Comparison of ENCODE assay signal across 1 cellular context in the genomic region with DNA sequence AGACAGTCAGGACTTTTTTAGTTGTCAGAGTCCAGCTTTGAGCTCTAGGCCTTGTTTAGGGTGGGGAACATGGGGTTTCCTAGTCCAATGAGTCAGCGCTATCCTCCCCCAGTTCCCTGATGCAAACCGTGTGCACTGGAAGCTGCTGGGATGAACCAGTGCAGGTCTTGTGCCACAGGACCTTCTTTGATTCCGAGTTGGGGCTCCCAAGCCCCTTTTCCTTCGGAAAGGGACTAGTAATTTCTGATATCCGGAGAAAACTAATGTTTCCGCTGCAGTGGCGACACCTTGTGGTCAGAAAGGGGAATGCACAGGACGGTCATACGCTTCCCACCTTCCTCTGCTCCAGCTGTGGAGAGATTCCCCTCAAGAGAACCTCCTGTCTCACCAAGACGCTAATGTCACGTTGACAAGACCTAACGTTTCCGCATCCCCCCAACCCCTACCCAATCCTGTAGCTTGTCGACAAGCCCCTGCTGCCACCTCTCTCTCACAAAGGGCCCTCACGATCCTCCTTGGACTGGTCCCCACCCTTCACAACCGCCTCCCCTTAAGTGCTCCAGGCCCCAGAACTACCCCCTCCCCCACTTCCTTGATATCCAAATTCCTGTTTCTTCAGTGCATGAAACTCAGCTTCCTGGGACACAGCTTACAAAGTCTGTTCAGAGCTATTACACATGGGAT.
A peak's percentile ranks its signal among the peaks of the same experiment; 100 is the strongest.
TF ChIP-seq lines count a peak whose summit lies in the region.

No MANE protein-coding gene starts in this region.

TF ChIP-seq in K562, 482 proteins besides CTCF, POLR2A, EP300 and RAD21 (continued from another document and continues in another):
- TF ChIP-seq, protein P1, sequence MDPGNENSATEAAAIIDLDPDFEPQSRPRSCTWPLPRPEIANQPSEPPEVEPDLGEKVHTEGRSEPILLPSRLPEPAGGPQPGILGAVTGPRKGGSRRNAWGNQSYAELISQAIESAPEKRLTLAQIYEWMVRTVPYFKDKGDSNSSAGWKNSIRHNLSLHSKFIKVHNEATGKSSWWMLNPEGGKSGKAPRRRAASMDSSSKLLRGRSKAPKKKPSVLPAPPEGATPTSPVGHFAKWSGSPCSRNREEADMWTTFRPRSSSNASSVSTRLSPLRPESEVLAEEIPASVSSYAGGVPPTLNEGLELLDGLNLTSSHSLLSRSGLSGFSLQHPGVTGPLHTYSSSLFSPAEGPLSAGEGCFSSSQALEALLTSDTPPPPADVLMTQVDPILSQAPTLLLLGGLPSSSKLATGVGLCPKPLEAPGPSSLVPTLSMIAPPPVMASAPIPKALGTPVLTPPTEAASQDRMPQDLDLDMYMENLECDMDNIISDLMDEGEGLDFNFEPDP (CRISPR knock-in tag; IDR thresholded peaks at IDR 0.05), result no peak
- no peak for TF ChIP-seq ZBTB8A (IDR thresholded peaks at IDR 0.05; ENCODE audit: partially characterized antibody)
- TF ChIP-seq ZNF175 (CRISPR knock-in tag; IDR thresholded peaks at IDR 0.05; ENCODE audit: low read depth), result no peak
- no peak for TF ChIP-seq TRIM28 (IDR thresholded peaks at IDR 0.05)
- TF ChIP-seq RBFOX2 (IDR thresholded peaks at IDR 0.05; ENCODE audit: low read depth, low read length), result no peak
- no peak for TF ChIP-seq MIER1 (IDR thresholded peaks at IDR 0.05; ENCODE audit: low read depth)
- TF ChIP-seq, protein P2, sequence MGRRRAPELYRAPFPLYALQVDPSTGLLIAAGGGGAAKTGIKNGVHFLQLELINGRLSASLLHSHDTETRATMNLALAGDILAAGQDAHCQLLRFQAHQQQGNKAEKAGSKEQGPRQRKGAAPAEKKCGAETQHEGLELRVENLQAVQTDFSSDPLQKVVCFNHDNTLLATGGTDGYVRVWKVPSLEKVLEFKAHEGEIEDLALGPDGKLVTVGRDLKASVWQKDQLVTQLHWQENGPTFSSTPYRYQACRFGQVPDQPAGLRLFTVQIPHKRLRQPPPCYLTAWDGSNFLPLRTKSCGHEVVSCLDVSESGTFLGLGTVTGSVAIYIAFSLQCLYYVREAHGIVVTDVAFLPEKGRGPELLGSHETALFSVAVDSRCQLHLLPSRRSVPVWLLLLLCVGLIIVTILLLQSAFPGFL (CRISPR knock-in tag; IDR thresholded peaks at IDR 0.05), result no peak
- TF ChIP-seq, protein P3, sequence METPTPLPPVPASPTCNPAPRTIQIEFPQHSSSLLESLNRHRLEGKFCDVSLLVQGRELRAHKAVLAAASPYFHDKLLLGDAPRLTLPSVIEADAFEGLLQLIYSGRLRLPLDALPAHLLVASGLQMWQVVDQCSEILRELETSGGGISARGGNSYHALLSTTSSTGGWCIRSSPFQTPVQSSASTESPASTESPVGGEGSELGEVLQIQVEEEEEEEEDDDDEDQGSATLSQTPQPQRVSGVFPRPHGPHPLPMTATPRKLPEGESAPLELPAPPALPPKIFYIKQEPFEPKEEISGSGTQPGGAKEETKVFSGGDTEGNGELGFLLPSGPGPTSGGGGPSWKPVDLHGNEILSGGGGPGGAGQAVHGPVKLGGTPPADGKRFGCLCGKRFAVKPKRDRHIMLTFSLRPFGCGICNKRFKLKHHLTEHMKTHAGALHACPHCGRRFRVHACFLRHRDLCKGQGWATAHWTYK (CRISPR knock-in tag; IDR thresholded peaks at IDR 0.05), result no peak
- TF ChIP-seq MEF2D (tag; conservative IDR thresholded peaks at IDR 0.05; ENCODE audit: low read depth), result no peak
- TF ChIP-seq PHB2 (IDR thresholded peaks at IDR 0.05; ENCODE audit: low read depth), result no peak
- TF ChIP-seq, protein P4, sequence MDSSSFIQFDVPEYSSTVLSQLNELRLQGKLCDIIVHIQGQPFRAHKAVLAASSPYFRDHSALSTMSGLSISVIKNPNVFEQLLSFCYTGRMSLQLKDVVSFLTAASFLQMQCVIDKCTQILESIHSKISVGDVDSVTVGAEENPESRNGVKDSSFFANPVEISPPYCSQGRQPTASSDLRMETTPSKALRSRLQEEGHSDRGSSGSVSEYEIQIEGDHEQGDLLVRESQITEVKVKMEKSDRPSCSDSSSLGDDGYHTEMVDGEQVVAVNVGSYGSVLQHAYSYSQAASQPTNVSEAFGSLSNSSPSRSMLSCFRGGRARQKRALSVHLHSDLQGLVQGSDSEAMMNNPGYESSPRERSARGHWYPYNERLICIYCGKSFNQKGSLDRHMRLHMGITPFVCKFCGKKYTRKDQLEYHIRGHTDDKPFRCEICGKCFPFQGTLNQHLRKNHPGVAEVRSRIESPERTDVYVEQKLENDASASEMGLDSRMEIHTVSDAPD (CRISPR knock-in tag; IDR thresholded peaks at IDR 0.05), result no peak
- no peak for TF ChIP-seq ZNF644 (tag; IDR thresholded peaks at IDR 0.05; ENCODE audit: low read depth)
- TF ChIP-seq, protein P5, sequence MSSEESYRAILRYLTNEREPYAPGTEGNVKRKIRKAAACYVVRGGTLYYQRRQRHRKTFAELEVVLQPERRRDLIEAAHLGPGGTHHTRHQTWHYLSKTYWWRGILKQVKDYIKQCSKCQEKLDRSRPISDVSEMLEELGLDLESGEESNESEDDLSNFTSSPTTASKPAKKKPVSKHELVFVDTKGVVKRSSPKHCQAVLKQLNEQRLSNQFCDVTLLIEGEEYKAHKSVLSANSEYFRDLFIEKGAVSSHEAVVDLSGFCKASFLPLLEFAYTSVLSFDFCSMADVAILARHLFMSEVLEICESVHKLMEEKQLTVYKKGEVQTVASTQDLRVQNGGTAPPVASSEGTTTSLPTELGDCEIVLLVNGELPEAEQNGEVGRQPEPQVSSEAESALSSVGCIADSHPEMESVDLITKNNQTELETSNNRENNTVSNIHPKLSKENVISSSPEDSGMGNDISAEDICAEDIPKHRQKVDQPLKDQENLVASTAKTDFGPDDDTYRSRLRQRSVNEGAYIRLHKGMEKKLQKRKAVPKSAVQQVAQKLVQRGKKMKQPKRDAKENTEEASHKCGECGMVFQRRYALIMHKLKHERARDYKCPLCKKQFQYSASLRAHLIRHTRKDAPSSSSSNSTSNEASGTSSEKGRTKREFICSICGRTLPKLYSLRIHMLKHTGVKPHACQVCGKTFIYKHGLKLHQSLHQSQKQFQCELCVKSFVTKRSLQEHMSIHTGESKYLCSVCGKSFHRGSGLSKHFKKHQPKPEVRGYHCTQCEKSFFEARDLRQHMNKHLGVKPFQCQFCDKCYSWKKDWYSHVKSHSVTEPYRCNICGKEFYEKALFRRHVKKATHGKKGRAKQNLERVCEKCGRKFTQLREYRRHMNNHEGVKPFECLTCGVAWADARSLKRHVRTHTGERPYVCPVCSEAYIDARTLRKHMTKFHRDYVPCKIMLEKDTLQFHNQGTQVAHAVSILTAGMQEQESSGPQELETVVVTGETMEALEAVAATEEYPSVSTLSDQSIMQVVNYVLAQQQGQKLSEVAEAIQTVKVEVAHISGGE (CRISPR knock-in tag; IDR thresholded peaks at IDR 0.05), result no peak
- no peak for TF ChIP-seq TFAM (CRISPR knock-in tag; conservative IDR thresholded peaks at IDR 0.05)
- no peak for TF ChIP-seq CBFA2T3 (IDR thresholded peaks at IDR 0.05)
- no peak for TF ChIP-seq HDAC8 (tag; IDR thresholded peaks at IDR 0.05)
- TF ChIP-seq ATF7 (IDR thresholded peaks at IDR 0.05), result peak; percentile 20; the same call in 1 of the 2 replicates
- TF ChIP-seq XRCC5 (IDR thresholded peaks at IDR 0.05; ENCODE audit: low read depth, low read length), result no peak
- no peak for TF ChIP-seq JUN (IDR thresholded peaks at IDR 0.05; ENCODE audit: borderline replicate concordance, low read depth, low read length)
- TF ChIP-seq JUN (CRISPR knock-in tag; IDR thresholded peaks at IDR 0.05; ENCODE audit: borderline replicate concordance), result no peak
- TF ChIP-seq SRSF7 (optimal IDR thresholded peaks at IDR 0.05; ENCODE audit: low read depth, low read length), result no peak
- no peak for TF ChIP-seq PURB (CRISPR knock-in tag; IDR thresholded peaks at IDR 0.05; ENCODE audit: low read depth)
- peak; percentile 21; the same call in 1 of the 2 replicates for TF ChIP-seq CTBP1 (IDR thresholded peaks at IDR 0.05; ENCODE audit: borderline replicate concordance)
- TF ChIP-seq, protein P6, sequence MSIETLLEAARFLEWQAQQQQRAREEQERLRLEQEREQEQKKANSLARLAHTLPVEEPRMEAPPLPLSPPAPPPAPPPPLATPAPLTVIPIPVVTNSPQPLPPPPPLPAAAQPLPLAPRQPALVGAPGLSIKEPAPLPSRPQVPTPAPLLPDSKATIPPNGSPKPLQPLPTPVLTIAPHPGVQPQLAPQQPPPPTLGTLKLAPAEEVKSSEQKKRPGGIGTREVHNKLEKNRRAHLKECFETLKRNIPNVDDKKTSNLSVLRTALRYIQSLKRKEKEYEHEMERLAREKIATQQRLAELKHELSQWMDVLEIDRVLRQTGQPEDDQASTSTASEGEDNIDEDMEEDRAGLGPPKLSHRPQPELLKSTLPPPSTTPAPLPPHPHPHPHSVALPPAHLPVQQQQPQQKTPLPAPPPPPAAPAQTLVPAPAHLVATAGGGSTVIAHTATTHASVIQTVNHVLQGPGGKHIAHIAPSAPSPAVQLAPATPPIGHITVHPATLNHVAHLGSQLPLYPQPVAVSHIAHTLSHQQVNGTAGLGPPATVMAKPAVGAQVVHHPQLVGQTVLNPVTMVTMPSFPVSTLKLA (conservative IDR thresholded peaks at IDR 0.05), result no peak
- TF ChIP-seq, protein P7, sequence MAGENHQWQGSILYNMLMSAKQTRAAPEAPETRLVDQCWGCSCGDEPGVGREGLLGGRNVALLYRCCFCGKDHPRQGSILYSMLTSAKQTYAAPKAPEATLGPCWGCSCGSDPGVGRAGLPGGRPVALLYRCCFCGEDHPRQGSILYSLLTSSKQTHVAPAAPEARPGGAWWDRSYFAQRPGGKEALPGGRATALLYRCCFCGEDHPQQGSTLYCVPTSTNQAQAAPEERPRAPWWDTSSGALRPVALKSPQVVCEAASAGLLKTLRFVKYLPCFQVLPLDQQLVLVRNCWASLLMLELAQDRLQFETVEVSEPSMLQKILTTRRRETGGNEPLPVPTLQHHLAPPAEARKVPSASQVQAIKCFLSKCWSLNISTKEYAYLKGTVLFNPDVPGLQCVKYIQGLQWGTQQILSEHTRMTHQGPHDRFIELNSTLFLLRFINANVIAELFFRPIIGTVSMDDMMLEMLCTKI (IDR thresholded peaks at IDR 0.05; ENCODE audit: partially characterized antibody), result no peak
- TF ChIP-seq ELF2 (CRISPR knock-in tag; IDR thresholded peaks at IDR 0.05), result no peak
- TF ChIP-seq PTTG1 (tag; IDR thresholded peaks at IDR 0.05; ENCODE audit: low read depth), result no peak
- no peak for TF ChIP-seq HDGF (IDR thresholded peaks at IDR 0.05)
- no peak for TF ChIP-seq PTBP1 (IDR thresholded peaks at IDR 0.05; ENCODE audit: low read depth, low read length)
- TF ChIP-seq ZBED1 (IDR thresholded peaks at IDR 0.05), result no peak
- TF ChIP-seq ILF3 (IDR thresholded peaks at IDR 0.05; ENCODE audit: borderline replicate concordance), result no peak
- 0 out of 2 replicates have a peak, but pooled peaks have one; percentile 33 for TF ChIP-seq FOSL1 (tag; conservative IDR thresholded peaks at IDR 0.05)
- no peak for TF ChIP-seq ZNF717 (CRISPR knock-in tag; IDR thresholded peaks at IDR 0.05)
- no peak for TF ChIP-seq PYGO2 (tag; IDR thresholded peaks at IDR 0.05)
- TF ChIP-seq, protein P8, sequence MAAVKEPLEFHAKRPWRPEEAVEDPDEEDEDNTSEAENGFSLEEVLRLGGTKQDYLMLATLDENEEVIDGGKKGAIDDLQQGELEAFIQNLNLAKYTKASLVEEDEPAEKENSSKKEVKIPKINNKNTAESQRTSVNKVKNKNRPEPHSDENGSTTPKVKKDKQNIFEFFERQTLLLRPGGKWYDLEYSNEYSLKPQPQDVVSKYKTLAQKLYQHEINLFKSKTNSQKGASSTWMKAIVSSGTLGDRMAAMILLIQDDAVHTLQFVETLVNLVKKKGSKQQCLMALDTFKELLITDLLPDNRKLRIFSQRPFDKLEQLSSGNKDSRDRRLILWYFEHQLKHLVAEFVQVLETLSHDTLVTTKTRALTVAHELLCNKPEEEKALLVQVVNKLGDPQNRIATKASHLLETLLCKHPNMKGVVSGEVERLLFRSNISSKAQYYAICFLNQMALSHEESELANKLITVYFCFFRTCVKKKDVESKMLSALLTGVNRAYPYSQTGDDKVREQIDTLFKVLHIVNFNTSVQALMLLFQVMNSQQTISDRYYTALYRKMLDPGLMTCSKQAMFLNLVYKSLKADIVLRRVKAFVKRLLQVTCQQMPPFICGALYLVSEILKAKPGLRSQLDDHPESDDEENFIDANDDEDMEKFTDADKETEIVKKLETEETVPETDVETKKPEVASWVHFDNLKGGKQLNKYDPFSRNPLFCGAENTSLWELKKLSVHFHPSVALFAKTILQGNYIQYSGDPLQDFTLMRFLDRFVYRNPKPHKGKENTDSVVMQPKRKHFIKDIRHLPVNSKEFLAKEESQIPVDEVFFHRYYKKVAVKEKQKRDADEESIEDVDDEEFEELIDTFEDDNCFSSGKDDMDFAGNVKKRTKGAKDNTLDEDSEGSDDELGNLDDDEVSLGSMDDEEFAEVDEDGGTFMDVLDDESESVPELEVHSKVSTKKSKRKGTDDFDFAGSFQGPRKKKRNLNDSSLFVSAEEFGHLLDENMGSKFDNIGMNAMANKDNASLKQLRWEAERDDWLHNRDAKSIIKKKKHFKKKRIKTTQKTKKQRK (IDR thresholded peaks at IDR 0.05; ENCODE audit: borderline replicate concordance, low read depth, low read length), result no peak
- TF ChIP-seq, protein P9, sequence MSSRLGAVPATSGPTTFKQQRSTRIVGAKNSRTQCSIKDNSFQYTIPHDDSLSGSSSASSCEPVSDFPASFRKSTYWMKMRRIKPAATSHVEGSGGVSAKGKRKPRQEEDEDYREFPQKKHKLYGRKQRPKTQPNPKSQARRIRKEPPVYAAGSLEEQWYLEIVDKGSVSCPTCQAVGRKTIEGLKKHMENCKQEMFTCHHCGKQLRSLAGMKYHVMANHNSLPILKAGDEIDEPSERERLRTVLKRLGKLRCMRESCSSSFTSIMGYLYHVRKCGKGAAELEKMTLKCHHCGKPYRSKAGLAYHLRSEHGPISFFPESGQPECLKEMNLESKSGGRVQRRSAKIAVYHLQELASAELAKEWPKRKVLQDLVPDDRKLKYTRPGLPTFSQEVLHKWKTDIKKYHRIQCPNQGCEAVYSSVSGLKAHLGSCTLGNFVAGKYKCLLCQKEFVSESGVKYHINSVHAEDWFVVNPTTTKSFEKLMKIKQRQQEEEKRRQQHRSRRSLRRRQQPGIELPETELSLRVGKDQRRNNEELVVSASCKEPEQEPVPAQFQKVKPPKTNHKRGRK (tag; IDR thresholded peaks at IDR 0.05), result no peak
- TF ChIP-seq STAT5A (IDR thresholded peaks at IDR 0.05; ENCODE audit: borderline replicate concordance, low read length), result no peak
- no peak for TF ChIP-seq NCOR1 (IDR thresholded peaks at IDR 0.05)
- no peak for TF ChIP-seq MTA2 (IDR thresholded peaks at IDR 0.05; ENCODE audit: low read depth)
- TF ChIP-seq, protein P10, sequence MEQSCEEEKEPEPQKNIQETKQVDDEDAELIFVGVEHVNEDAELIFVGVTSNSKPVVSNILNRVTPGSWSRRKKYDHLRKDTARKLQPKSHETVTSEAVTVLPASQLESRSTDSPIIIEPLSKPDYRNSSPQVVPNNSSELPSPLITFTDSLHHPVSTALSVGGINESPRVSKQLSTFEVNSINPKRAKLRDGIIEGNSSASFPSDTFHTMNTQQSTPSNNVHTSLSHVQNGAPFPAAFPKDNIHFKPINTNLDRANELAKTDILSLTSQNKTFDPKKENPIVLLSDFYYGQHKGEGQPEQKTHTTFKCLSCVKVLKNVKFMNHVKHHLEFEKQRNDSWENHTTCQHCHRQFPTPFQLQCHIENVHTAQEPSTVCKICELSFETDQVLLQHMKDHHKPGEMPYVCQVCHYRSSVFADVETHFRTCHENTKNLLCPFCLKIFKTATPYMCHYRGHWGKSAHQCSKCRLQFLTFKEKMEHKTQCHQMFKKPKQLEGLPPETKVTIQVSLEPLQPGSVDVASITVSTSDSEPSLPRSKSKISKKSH (CRISPR knock-in tag; IDR thresholded peaks at IDR 0.05), result no peak
- TF ChIP-seq, protein P11, sequence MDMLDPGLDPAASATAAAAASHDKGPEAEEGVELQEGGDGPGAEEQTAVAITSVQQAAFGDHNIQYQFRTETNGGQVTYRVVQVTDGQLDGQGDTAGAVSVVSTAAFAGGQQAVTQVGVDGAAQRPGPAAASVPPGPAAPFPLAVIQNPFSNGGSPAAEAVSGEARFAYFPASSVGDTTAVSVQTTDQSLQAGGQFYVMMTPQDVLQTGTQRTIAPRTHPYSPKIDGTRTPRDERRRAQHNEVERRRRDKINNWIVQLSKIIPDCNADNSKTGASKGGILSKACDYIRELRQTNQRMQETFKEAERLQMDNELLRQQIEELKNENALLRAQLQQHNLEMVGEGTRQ (CRISPR knock-in tag; IDR thresholded peaks at IDR 0.05), result no peak
- TF ChIP-seq ZFX (CRISPR knock-in tag; IDR thresholded peaks at IDR 0.05), result no peak
